Comparison of ENCODE assay signal across 14 cellular contexts in genomic region chrX:43970528-43970927, GRCh38. TPM values are rescaled to one million over a fixed set of nuclear protein-coding genes. Genes with fewer than 3 reads are reported as not detected.
DNase-seq lines count a peak whose midpoint lies in the region; ATAC-seq and TF ChIP-seq lines count a peak whose summit lies in the region.
"Had no signal": no experiment of that assay in that cellular context is flagged by ENCODE, and none has a peak within 500 bp of the region (broad histone marks: within the 10 kb centered on the region; RNA-seq: fewer than 3 reads in every experiment).

No MANE protein-coding gene starts in this region.

- H3K27ac Mint-ChIP-seq in chondrocyte (ENCODE audit: unreplicated experiment) = peak overlapping the region; percentile 32
- H3K27ac Mint-ChIP-seq: activated CD4-positive, alpha-beta memory T cell treated with anti-CD3 and anti-CD28 coated beads for 36 hours; activated T-helper 2 cell treated with anti-CD3 and anti-CD28 coated beads, Interferon-gamma antibody, Interleukin-2, Interleukin-4, amounts not matched to agents 10 μg/mL and 5 μg/mL and 100 μg/mL, durations not matched to agents 14 hours and 24 hours and 36 hours had no signal

- no peak overlapping the region for H3K4me3 Mint-ChIP-seq in chondrocyte (ENCODE audit: unreplicated experiment)
- H3K4me3 Mint-ChIP-seq: activated CD4-positive, alpha-beta memory T cell treated with anti-CD3 and anti-CD28 coated beads for 36 hours had no signal

- no peak overlapping the region for H3K4me3 ChIP-seq in skeletal muscle cell (ENCODE audit: low read depth, low read length)
- H3K4me3 ChIP-seq: heart right ventricle had no signal

- peaks cover 5% of the 10 kb centered on the region for H3K27me3 Mint-ChIP-seq in chondrocyte (ENCODE audit: low read depth)

- ATAC-seq in HG03039 (IDR thresholded peaks at IDR 0.05; ENCODE audit: unreplicated experiment) (no peak), HG03439 (IDR thresholded peaks at IDR 0.05; ENCODE audit: unreplicated experiment) (no peak)
- ATAC-seq in activated CD4-positive, CD25-positive, alpha-beta regulatory T cell treated with anti-CD3 and anti-CD28 coated beads, Interleukin-2, amount 50 U/mL, for 24 hours = no peak
- ATAC-seq: heart right ventricle, Right ventricle myocardium inferior had no signal

- DNase-seq in GM03348 (ENCODE audit: low spot score) (peak; percentile 22), NCI-H524 treated with DMSO at 0.1 percent for 48 hours (lab: John Stamatoyannopoulos, UW) (peak; percentile 32), chondrocyte (ENCODE audit: low spot score) (no peak), skeletal muscle cell (ENCODE audit: low read depth) (peak; percentile 25), HEK293T (ENCODE audit: extremely low spot score) (no peak)
- DNase-seq: activated CD4-positive, alpha-beta memory T cell treated with anti-CD3 and anti-CD28 coated beads for 36 hours; heart right ventricle; NCI-H1436 had no signal

- no peak for TF ChIP-seq CTCF in chondrocyte (IDR thresholded peaks at IDR 0.05)

- CTCF ChIA-PET in HEK293T (lab: Yijun Ruan, JAX) = no interaction called here

- no peaks in the 10 kb centered on the region for H3K9me3 Mint-ChIP-seq in chondrocyte (ENCODE audit: low read depth)
- H3K9me3 Mint-ChIP-seq: activated CD4-positive, alpha-beta memory T cell treated with anti-CD3 and anti-CD28 coated beads for 36 hours; activated T-helper 2 cell treated with anti-CD3 and anti-CD28 coated beads, Interferon-gamma antibody, Interleukin-2, Interleukin-4, amounts not matched to agents 10 μg/mL and 5 μg/mL and 100 μg/mL, durations not matched to agents 14 hours and 24 hours and 36 hours; nephron had no signal

- no peaks in the 10 kb centered on the region for H3K36me3 Mint-ChIP-seq in chondrocyte (ENCODE audit: low read depth)
- H3K36me3 Mint-ChIP-seq: activated CD4-positive, alpha-beta memory T cell treated with anti-CD3 and anti-CD28 coated beads for 36 hours had no signal

- POLR2A ChIA-PET in HEK293T (lab: Yijun Ruan, JAX) = no interaction called here

- peaks cover 18% of the 10 kb centered on the region for H3K4me1 Mint-ChIP-seq in chondrocyte (ENCODE audit: low read depth)

TF ChIP-seq in HEK293T, 16 proteins besides CTCF, POLR2A, EP300 and RAD21:
- TF ChIP-seq HDGF (IDR thresholded peaks at IDR 0.05; ENCODE audit: borderline replicate concordance) (no peak), ZNF384 (IDR thresholded peaks at IDR 0.05) (no peak), ARNT (IDR thresholded peaks at IDR 0.05) (no peak), TARDBP (IDR thresholded peaks at IDR 0.05) (no peak), SUZ12 (IDR thresholded peaks at IDR 0.05) (no peak), ELF4 (IDR thresholded peaks at IDR 0.05) (no peak), L3MBTL2 (conservative IDR thresholded peaks at IDR 0.05) (no peak), FOXM1 (IDR thresholded peaks at IDR 0.05; ENCODE audit: borderline replicate concordance) (no peak), SP1 (IDR thresholded peaks at IDR 0.05) (no peak), CTBP1 (IDR thresholded peaks at IDR 0.05; ENCODE audit: borderline replicate concordance) (no peak), FOXK2 (IDR thresholded peaks at IDR 0.05) (no peak), LEF1 (IDR thresholded peaks at IDR 0.05; ENCODE audit: borderline replicate concordance) (no peak), PKNOX1 (IDR thresholded peaks at IDR 0.05) (no peak), FOXA1 (IDR thresholded peaks at IDR 0.05) (no peak), NFRKB (IDR thresholded peaks at IDR 0.05) (no peak), BHLHE40 (IDR thresholded peaks at IDR 0.05; ENCODE audit: borderline replicate concordance) (no peak)

RNA-seq across cellular contexts. Expression of gene NDP, which starts 2.7 kb away (rescaled TPM):
- total RNA-seq in chondrocyte = 1.5 to 1.7 TPM in 2 of 3 replicates, not detected in the other
- total RNA-seq: activated CD4-positive, alpha-beta memory T cell treated with anti-CD3 and anti-CD28 coated beads for 36 hours; activated T-helper 2 cell treated with anti-CD3 and anti-CD28 coated beads, Interferon-gamma antibody, Interleukin-2, Interleukin-4, amounts not matched to agents 10 μg/mL and 5 μg/mL and 100 μg/mL, durations not matched to agents 14 hours and 24 hours and 36 hours; Right ventricle myocardium inferior had no signal

Comparison
In these comparisons a context has a peak if more than half of its experiments do, and no peak if none do; other contexts are left out.
1. DNase-seq: peak in GM03348 (single experiment), NCI-H524 treated with DMSO at 0.1 percent for 48 hours (single experiment) and skeletal muscle cell (single experiment); none in chondrocyte (single experiment) and HEK293T (single experiment).